ENCODE assay signal across 8 cellular contexts in the genomic region with DNA sequence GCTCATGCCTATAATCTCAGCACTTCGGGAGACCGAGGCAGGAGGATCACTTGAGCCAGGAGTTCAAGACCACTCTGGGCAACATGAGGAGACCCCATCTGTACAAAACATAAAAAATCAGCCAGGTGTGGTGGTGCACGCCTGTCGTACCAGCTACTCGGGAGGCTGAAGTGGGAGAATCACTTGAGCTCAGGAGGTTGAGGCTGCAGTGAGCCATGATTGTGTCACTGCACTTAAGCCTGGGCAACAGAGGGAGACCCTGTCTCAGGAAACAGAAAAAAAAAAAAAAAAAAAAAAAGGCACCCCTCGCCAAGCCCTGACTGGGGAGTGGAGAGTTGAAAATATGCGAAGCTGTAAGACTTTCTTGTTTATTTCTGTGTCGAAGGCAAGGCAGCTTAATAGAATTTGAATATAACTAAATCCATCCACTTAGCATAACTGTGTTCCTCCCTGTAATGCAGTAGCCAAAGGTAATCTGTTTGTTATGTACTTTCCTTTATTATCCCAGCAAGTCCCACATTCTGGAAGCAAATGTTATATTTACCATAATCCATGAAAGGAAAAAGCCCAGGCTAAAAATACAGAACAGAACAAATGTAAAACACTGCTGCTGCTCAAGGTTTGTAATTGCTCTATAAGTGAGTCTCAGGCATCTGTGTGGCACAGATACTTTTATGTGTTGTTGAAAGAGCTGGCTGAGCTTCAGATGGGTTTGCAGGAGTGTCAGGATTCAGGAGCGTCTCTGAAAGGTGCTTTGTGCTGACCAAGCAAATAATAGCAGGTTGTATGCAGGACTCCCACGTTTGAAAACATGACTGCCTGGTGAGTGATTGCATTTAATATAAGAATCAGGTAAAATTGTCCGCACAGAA.
DNase-seq lines count a peak whose midpoint lies in the region; ATAC-seq and TF ChIP-seq lines count a peak whose summit lies in the region.

No MANE protein-coding gene starts in this region.

- no peaks in the 10 kb centered on the region for H3K9me3 Mint-ChIP-seq in memory B cell

- intact Hi-C loops in breast epithelium (cut with DNase I; ENCODE audit: low total_unique reads), result no loop called here

- H3K27me3 Mint-ChIP-seq in memory B cell, result no peaks in the 10 kb centered on the region

- DNase-seq in NCI-H146 (lab: John Stamatoyannopoulos, UW) (peak; percentile 26), memory B cell (ENCODE audit: low spot score in 2 of 2) (no peak), NCI-H446 treated with DMSO at 0.1 percent for 48 hours (lab: John Stamatoyannopoulos, UW) (no peak), NCI-H2171 treated with DMSO at 0.1 percent for 48 hours (lab: John Stamatoyannopoulos, UW) (no peak), breast epithelium (ENCODE audit: low spot score in 2 of 2) (no peak)
- no peak for DNase-seq in activated CD8-positive, alpha-beta memory T cell treated with anti-CD3 and anti-CD28 coated beads for 24 hours

- H3K27ac ChIP-seq in breast epithelium, result no peak overlapping the region

- H3K36me3 Mint-ChIP-seq in memory B cell, result no peaks in the 10 kb centered on the region

- no peaks in the 10 kb centered on the region for H3K36me3 ChIP-seq in breast epithelium

- H3K27ac Mint-ChIP-seq in memory B cell, result peak overlapping the region; percentile 90

- no peaks in the 10 kb centered on the region for H3K4me1 ChIP-seq in breast epithelium

- TF ChIP-seq CTCF in breast epithelium (IDR thresholded peaks at IDR 0.05), result no peak

- no peak overlapping the region for H3K4me3 ChIP-seq in breast epithelium

- peak overlapping the region; percentile 72 for H3K4me3 Mint-ChIP-seq in memory B cell

- H3K9me3 ChIP-seq in breast epithelium, result no peaks in the 10 kb centered on the region

- ATAC-seq in GM18870 (IDR thresholded peaks at IDR 0.05; ENCODE audit: unreplicated experiment) (peak; percentile 15), HG02588 (IDR thresholded peaks at IDR 0.05; ENCODE audit: unreplicated experiment) (peak; percentile 22), memory B cell (ENCODE audit: low read depth) (peak; percentile 6)

- H3K27me3 ChIP-seq in breast epithelium, result no peaks in the 10 kb centered on the region

- no peak for TF ChIP-seq POLR2A in breast epithelium (IDR thresholded peaks at IDR 0.05)

- peaks cover 63% of the 10 kb centered on the region for H3K4me1 Mint-ChIP-seq in memory B cell
